Comparison of ENCODE assay signal across 19 cellular contexts in genomic region chr10:88332526-88333265, GRCh38.
DNase-seq lines count a peak whose midpoint lies in the region; FAIRE-seq and TF ChIP-seq lines count a peak whose summit lies in the region.
"Had no signal": no experiment of that assay in that cellular context is flagged by ENCODE, and none has a peak within 500 bp of the region (broad histone marks: within the 10 kb centered on the region; RNA-seq: fewer than 3 reads in every experiment).

No MANE protein-coding gene starts in this region.

- no peaks in the 10 kb centered on the region for H3K27me3 ChIP-seq in BLaER1
- H3K27me3 ChIP-seq: neural progenitor cell, Peyer's patch had no signal

- TF ChIP-seq POLR2A in GM12892 (IDR thresholded peaks at IDR 0.05; ENCODE audit: low read depth, low read length) = no peak

- H3K4me1 ChIP-seq in BLaER1 = peaks cover 14% of the 10 kb centered on the region
- H3K4me1 ChIP-seq: neural progenitor cell, Peyer's patch, prostate gland had no signal

- H3K4me3 Mint-ChIP-seq in mesothelial cell of epicardium = no peak overlapping the region
- H3K4me3 Mint-ChIP-seq: activated CD4-positive, alpha-beta memory T cell treated with anti-CD3 and anti-CD28 coated beads for 36 hours; activated naive CD4-positive, alpha-beta T cell treated with anti-CD3 and anti-CD28 coated beads for 36 hours; activated T-cell treated with anti-CD3 and anti-CD28 coated beads, Interleukin-2, amount 50 U/mL, for 24 hours; effector memory CD8-positive, alpha-beta T cell; neural progenitor cell had no signal

- TF ChIP-seq CTCF in fibroblast of villous mesenchyme (IDR thresholded peaks at IDR 0.05; ENCODE audit: insufficient read depth, low read depth, low read length) (no peak), mesothelial cell of epicardium (IDR thresholded peaks at IDR 0.05; ENCODE audit: unreplicated experiment) (no peak)

- H3K9ac ChIP-seq in BLaER1 = no peak overlapping the region
- H3K9ac ChIP-seq: KMS-11, neural progenitor cell had no signal

- H3K9me3 ChIP-seq in BLaER1 = 0 out of 2 replicates have a peak, but pooled peaks cover 3% of the 10 kb centered on the region
- H3K9me3 ChIP-seq: Peyer's patch, prostate gland had no signal

- H3K27me3 Mint-ChIP-seq in mesothelial cell of epicardium (ENCODE audit: low read depth) = peaks cover 4% of the 10 kb centered on the region
- H3K27me3 Mint-ChIP-seq: activated CD4-positive, alpha-beta memory T cell treated with anti-CD3 and anti-CD28 coated beads for 36 hours; activated T-cell treated with anti-CD3 and anti-CD28 coated beads, Interleukin-2, amount 50 U/mL, for 24 hours; effector memory CD8-positive, alpha-beta T cell had no signal

- H3K9me3 Mint-ChIP-seq in mesothelial cell of epicardium = peaks cover 7% of the 10 kb centered on the region
- H3K9me3 Mint-ChIP-seq: activated CD4-positive, alpha-beta memory T cell treated with anti-CD3 and anti-CD28 coated beads for 36 hours; activated naive CD4-positive, alpha-beta T cell treated with anti-CD3 and anti-CD28 coated beads for 36 hours; activated T-cell treated with anti-CD3 and anti-CD28 coated beads, Interleukin-2, amount 50 U/mL, for 24 hours; effector memory CD8-positive, alpha-beta T cell; neural progenitor cell had no signal

- H3K36me3 Mint-ChIP-seq in mesothelial cell of epicardium = no peaks in the 10 kb centered on the region
- H3K36me3 Mint-ChIP-seq: activated CD4-positive, alpha-beta memory T cell treated with anti-CD3 and anti-CD28 coated beads for 36 hours; neural progenitor cell had no signal

- no peaks in the 10 kb centered on the region for H3K4me1 Mint-ChIP-seq in mesothelial cell of epicardium
- H3K4me1 Mint-ChIP-seq: neural progenitor cell had no signal

- H3K27ac Mint-ChIP-seq in mesothelial cell of epicardium = no peak overlapping the region
- H3K27ac Mint-ChIP-seq: activated CD4-positive, alpha-beta memory T cell treated with anti-CD3 and anti-CD28 coated beads for 36 hours; activated naive CD4-positive, alpha-beta T cell treated with anti-CD3 and anti-CD28 coated beads for 36 hours; activated T-cell treated with anti-CD3 and anti-CD28 coated beads, Interleukin-2, amount 50 U/mL, for 24 hours; effector memory CD8-positive, alpha-beta T cell; neural progenitor cell had no signal

- H3K36me3 ChIP-seq in BLaER1 = no peaks in the 10 kb centered on the region
- H3K36me3 ChIP-seq: neural progenitor cell, Peyer's patch, prostate gland had no signal

- no peaks in the 10 kb centered on the region for H4K20me1 ChIP-seq in BLaER1

- DNase-seq in GM12892 (ENCODE audit: insufficient read length) (no peak), NOMO-1 treated with DMSO at 0.1 percent for 48 hours (lab: John Stamatoyannopoulos, UW; ENCODE audit: unreplicated experiment) (peak; percentile 76), fibroblast of villous mesenchyme (ENCODE audit: low read depth) (peak; percentile 31), mesothelial cell of epicardium (ENCODE audit: low spot score in 2 of 2, unreplicated experiment in 2 of 2) (no peak), cerebellar nuclear complex (lab: John Stamatoyannopoulos, UW) (no peak), NK-92 (lab: John Stamatoyannopoulos, UW; ENCODE audit: unreplicated experiment) (no peak)
- DNase-seq: activated CD4-positive, alpha-beta memory T cell treated with anti-CD3 and anti-CD28 coated beads for 36 hours; activated naive CD4-positive, alpha-beta T cell treated with anti-CD3 and anti-CD28 coated beads for 36 hours; activated T-cell treated with anti-CD3 and anti-CD28 coated beads, Interleukin-2, amount 50 U/mL, for 24 hours; effector memory CD8-positive, alpha-beta T cell; NCI-H1436; NCI-H526; Peyer's patch had no signal

- no peak overlapping the region for H3K4me3 ChIP-seq in BLaER1
- H3K4me3 ChIP-seq in fibroblast of villous mesenchyme (ENCODE audit: low read depth, low read length) = no peak overlapping the region
- H3K4me3 ChIP-seq: neural progenitor cell, Peyer's patch, prostate gland, skin epidermis had no signal

- H3K27ac ChIP-seq in BLaER1 = no peak overlapping the region
- H3K27ac ChIP-seq: KMS-11, neural progenitor cell, Peyer's patch, prostate gland, skin epidermis had no signal

- peak; percentile 54 for FAIRE-seq in GM12892 (lab: Jason Lieb, UNC)
- FAIRE-seq: TTC549 had no signal

- 0 out of 2 replicates have a peak overlapping the region, but pooled peaks have one; percentile 6 for H3K4me2 ChIP-seq in BLaER1
- H3K4me2 ChIP-seq: KMS-11, neural progenitor cell had no signal

Comparison
In these comparisons a context has a peak if more than half of its experiments do, and no peak if none do; other contexts are left out.
1. DNase-seq: peak in NOMO-1 treated with DMSO at 0.1 percent for 48 hours (single experiment) and fibroblast of villous mesenchyme (single experiment); none in GM12892 (single experiment), mesothelial cell of epicardium (0 of 2), cerebellar nuclear complex (0 of 2) and NK-92 (single experiment).